17 cellular contexts compared by ENCODE assay signal in the genomic region with DNA sequence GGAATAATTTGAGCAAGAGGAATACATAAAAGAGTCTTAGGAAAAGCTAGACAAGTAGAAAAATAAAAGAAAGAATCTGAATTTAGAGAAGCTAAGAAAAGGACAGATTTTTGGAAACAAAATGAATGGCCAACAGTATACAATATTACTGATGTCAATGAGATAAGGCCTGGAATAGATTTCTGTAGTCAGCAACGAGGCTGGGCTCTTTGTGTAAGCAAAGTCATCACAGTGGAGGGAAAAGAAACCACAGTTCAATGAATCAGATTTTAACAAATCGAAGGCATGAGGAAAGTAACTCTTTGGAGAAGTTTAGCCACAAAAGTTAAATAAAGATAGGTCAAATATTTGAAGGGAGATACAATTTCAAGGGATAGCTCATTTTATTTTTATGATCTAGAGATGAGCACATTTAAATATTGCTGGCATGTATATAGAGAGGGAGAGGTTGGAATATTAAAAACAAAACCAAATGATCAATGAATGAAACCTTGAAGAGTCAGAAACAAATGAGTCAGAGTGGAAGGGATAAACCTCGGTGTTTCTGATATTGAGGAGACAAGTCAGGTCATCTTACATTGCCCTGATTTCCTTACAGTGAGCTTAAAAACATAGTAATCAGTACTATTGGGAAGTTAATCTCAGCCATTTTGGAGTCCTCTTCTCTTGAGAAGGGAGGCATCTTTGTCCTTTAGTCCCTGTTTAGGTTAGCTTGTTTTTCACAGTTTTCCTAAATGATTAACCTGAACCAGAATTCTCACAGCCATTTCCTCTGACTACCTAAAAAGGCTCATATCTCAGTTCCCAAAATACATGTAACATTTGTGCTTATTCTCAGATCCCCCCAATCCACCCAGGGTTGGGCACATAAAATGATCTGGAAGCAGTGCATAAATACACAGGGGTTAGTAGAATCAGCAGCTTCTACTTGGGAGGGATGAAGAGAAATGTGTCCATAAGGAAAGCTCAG.
DNase-seq lines count a peak whose midpoint lies in the region; ATAC-seq lines count a peak whose summit lies in the region.
"Had no signal": no experiment of that assay in that cellular context is flagged by ENCODE, and none has a peak within 500 bp of the region (broad histone marks: within the 10 kb centered on the region; RNA-seq: fewer than 3 reads in every experiment).

No MANE protein-coding gene starts in this region.

- ATAC-seq in GM18517 (IDR thresholded peaks at IDR 0.05; ENCODE audit: unreplicated experiment) (peak; percentile 57), GM19372 (IDR thresholded peaks at IDR 0.05; ENCODE audit: low read depth, unreplicated experiment) (peak; percentile 50), HG02759 (IDR thresholded peaks at IDR 0.05; ENCODE audit: unreplicated experiment) (peak; percentile 67), HG03571 (IDR thresholded peaks at IDR 0.05; ENCODE audit: unreplicated experiment) (peak; percentile 48), HG03108 (IDR thresholded peaks at IDR 0.05; ENCODE audit: unreplicated experiment) (no peak)
- ATAC-seq: gastroesophageal sphincter, K562, left colon had no signal

- no peak for DNase-seq in NK-92 treated with Interleukin-12 subunit alpha and Interleukin-12 subunit beta, amount 100 ng/mL, for 24 hours (lab: John Stamatoyannopoulos, UW)
- DNase-seq in NCI-H748 treated with DMSO at 0.1 percent for 48 hours (lab: John Stamatoyannopoulos, UW), result no peak
- DNase-seq in stimulated activated CD4-positive, alpha-beta T cell treated with anti-CD3 and anti-CD28 coated beads, Interleukin-4, amount 100 ng/mL, for 24 hours, result no peak
- DNase-seq: activated CD4-positive, alpha-beta T cell treated with anti-CD3 and anti-CD28 coated beads, Interleukin-2, amount 10 ng/mL, durations not matched to agents 24 days and 14 days; GF-D8; left colon; NCI-H2081; NCI-H526 treated with DMSO at 0.1 percent for 48 hours; stimulated activated naive CD4-positive, alpha-beta T cell; T1000 had no signal
